In genomic region chr2:143140864-143141637, GRCh38 we compare ENCODE assay signal across 9 cellular contexts. TPM values are rescaled to one million over a fixed set of nuclear protein-coding genes. Genes with fewer than 3 reads are reported as not detected.
DNase-seq lines count a peak whose midpoint lies in the region; ATAC-seq, FAIRE-seq and TF ChIP-seq lines count a peak whose summit lies in the region.
"Had no signal": no experiment of that assay in that cellular context is flagged by ENCODE, and none has a peak within 500 bp of the region (broad histone marks: within the 10 kb centered on the region; RNA-seq: fewer than 3 reads in every experiment).

No MANE protein-coding gene starts in this region.

- H3K4me1 ChIP-seq in gastroesophageal sphincter, result no peaks in the 10 kb centered on the region

- H3K36me3 ChIP-seq in WERI-Rb-1 (no peaks in the 10 kb centered on the region), gastroesophageal sphincter (no peaks in the 10 kb centered on the region)

- H3K9me3 ChIP-seq in WERI-Rb-1 (ENCODE audit: severe bottlenecking) (no peaks in the 10 kb centered on the region), gastroesophageal sphincter (no peaks in the 10 kb centered on the region)

- peak; percentile 86 for ATAC-seq in GM21360 (IDR thresholded peaks at IDR 0.05; ENCODE audit: unreplicated experiment)
- peak; percentile 84 for ATAC-seq in HG03378 (IDR thresholded peaks at IDR 0.05; ENCODE audit: unreplicated experiment)
- ATAC-seq in gastroesophageal sphincter, result no peak
- ATAC-seq: Right ventricle myocardium inferior had no signal

- H3K4me3 Mint-ChIP-seq in activated T-helper 1 cell treated with anti-CD3 and anti-CD28 coated beads, Interleukin-12 subunit alpha, Interleukin-12 subunit beta, Interleukin-2, Interleukin-4 antibody, amounts not matched to agents 30 ng/mL and 10 ng/mL and 1 ng/mL, durations not matched to agents 14 hours and 24 hours and 36 hours, result no peak overlapping the region
- H3K4me3 Mint-ChIP-seq in Calu3 (ENCODE audit: low read depth, unreplicated experiment), result no peak overlapping the region

- H3K27me3 ChIP-seq in WERI-Rb-1 (ENCODE audit: insufficient read depth, low read depth, severe bottlenecking) (no peaks in the 10 kb centered on the region), gastroesophageal sphincter (no peaks in the 10 kb centered on the region)

- TF ChIP-seq CTCF in WERI-Rb-1 (IDR thresholded peaks at IDR 0.05; ENCODE audit: low read depth, low read length) (no peak), gastroesophageal sphincter (IDR thresholded peaks at IDR 0.05) (no peak), Calu3 (IDR thresholded peaks at IDR 0.05; ENCODE audit: unreplicated experiment) (no peak), lower leg skin (IDR thresholded peaks at IDR 0.05) (no peak)

- FAIRE-seq in GM12891 (lab: Jason Lieb, UNC), result peak; percentile 97

- no peak for TF ChIP-seq POLR2A in GM12891 (IDR thresholded peaks at IDR 0.05; ENCODE audit: low read depth, low read length)
- TF ChIP-seq POLR2A in gastroesophageal sphincter (IDR thresholded peaks at IDR 0.05), result no peak
- no peak for TF ChIP-seq POLR2A in lower leg skin (IDR thresholded peaks at IDR 0.05)

- no peaks in the 10 kb centered on the region for H3K9me3 Mint-ChIP-seq in activated T-helper 1 cell treated with anti-CD3 and anti-CD28 coated beads, Interleukin-12 subunit alpha, Interleukin-12 subunit beta, Interleukin-2, Interleukin-4 antibody, amounts not matched to agents 30 ng/mL and 10 ng/mL and 1 ng/mL, durations not matched to agents 14 hours and 24 hours and 36 hours
- no peaks in the 10 kb centered on the region for H3K9me3 Mint-ChIP-seq in Calu3 (ENCODE audit: low read depth, unreplicated experiment)

- no peak overlapping the region for H3K4me3 ChIP-seq in WERI-Rb-1 (ENCODE audit: low read depth, low read length)
- no peak overlapping the region for H3K4me3 ChIP-seq in gastroesophageal sphincter
- H3K4me3 ChIP-seq in lower leg skin (ENCODE audit: low read depth, poor library complexity, severe bottlenecking), result no peak overlapping the region

- no peak for TF ChIP-seq EP300 in gastroesophageal sphincter (IDR thresholded peaks at IDR 0.05)

- DNase-seq in GM12891 (ENCODE audit: insufficient read length, low spot score), result no peak
- DNase-seq in activated T-helper 1 cell treated with anti-CD3 and anti-CD28 coated beads, Interleukin-12 subunit alpha, Interleukin-12 subunit beta, Interleukin-2, Interleukin-4 antibody, amounts not matched to agents 30 ng/mL and 10 ng/mL and 1 ng/mL, durations not matched to agents 14 hours and 24 hours and 36 hours (ENCODE audit: low spot score), result no peak
- DNase-seq in WERI-Rb-1, result no peak
- DNase-seq in Calu3, result no peak
- DNase-seq in lower leg skin (ENCODE audit: low spot score in 2 of 2), result no peak

- intact Hi-C loops in activated T-helper 1 cell treated with anti-CD3 and anti-CD28 coated beads, Interleukin-12 subunit alpha, Interleukin-12 subunit beta, Interleukin-2, Interleukin-4 antibody, amounts not matched to agents 30 ng/mL and 10 ng/mL and 1 ng/mL, durations not matched to agents 14 hours and 24 hours and 36 hours (cut with micrococcal nuclease), result loop anchor here (1.0 to 2.0 kb wide), 3 partner anchors 7 to 20 kb away; partner anchors contain the start of gene ARHGAP15
- intact Hi-C loops in Calu3 (cut with micrococcal nuclease; ENCODE audit: unreplicated experiment), result no loop called here
- intact Hi-C loops in lower leg skin (cut with DNase I; ENCODE audit: low total_unique reads), result no loop called here

- CTCF ChIA-PET in Calu3 (lab: Charles Lee), result interaction anchor here (0.6 to 1.0 kb wide), 2 partner anchors 8 to 9 kb away, joined by 3 read pairs; no protein-coding TSS in a partner anchor

- 62 to 88% methylated on average over 1 of the region's 1 CpG for WGBS in gastroesophageal sphincter (ENCODE audit: low coverage in 1 of 2), 2 donors
- 47 to 51% methylated on average over 1 of the region's 1 CpG for WGBS in lower leg skin, 2 donors

- H3K27ac ChIP-seq in WERI-Rb-1, result no peak overlapping the region
- no peak overlapping the region for H3K27ac ChIP-seq in gastroesophageal sphincter

- peak overlapping the region; percentile 84 for H3K27ac Mint-ChIP-seq in activated T-helper 1 cell treated with anti-CD3 and anti-CD28 coated beads, Interleukin-12 subunit alpha, Interleukin-12 subunit beta, Interleukin-2, Interleukin-4 antibody, amounts not matched to agents 30 ng/mL and 10 ng/mL and 1 ng/mL, durations not matched to agents 14 hours and 24 hours and 36 hours
- no peak overlapping the region for H3K27ac Mint-ChIP-seq in Calu3 (ENCODE audit: unreplicated experiment)

- peaks cover 93% of the 10 kb centered on the region for H3K4me1 Mint-ChIP-seq in activated T-helper 1 cell treated with anti-CD3 and anti-CD28 coated beads, Interleukin-12 subunit alpha, Interleukin-12 subunit beta, Interleukin-2, Interleukin-4 antibody, amounts not matched to agents 30 ng/mL and 10 ng/mL and 1 ng/mL, durations not matched to agents 14 hours and 24 hours and 36 hours (ENCODE audit: low read depth)
- H3K4me1 Mint-ChIP-seq in Calu3 (ENCODE audit: low read depth, unreplicated experiment), result no peaks in the 10 kb centered on the region

- H3K36me3 Mint-ChIP-seq in activated T-helper 1 cell treated with anti-CD3 and anti-CD28 coated beads, Interleukin-12 subunit alpha, Interleukin-12 subunit beta, Interleukin-2, Interleukin-4 antibody, amounts not matched to agents 30 ng/mL and 10 ng/mL and 1 ng/mL, durations not matched to agents 14 hours and 24 hours and 36 hours (ENCODE audit: low read depth), result peaks cover 32% of the 10 kb centered on the region
- H3K36me3 Mint-ChIP-seq in Calu3 (ENCODE audit: insufficient read depth, unreplicated experiment), result no peaks in the 10 kb centered on the region

- no peaks in the 10 kb centered on the region for H3K27me3 Mint-ChIP-seq in activated T-helper 1 cell treated with anti-CD3 and anti-CD28 coated beads, Interleukin-12 subunit alpha, Interleukin-12 subunit beta, Interleukin-2, Interleukin-4 antibody, amounts not matched to agents 30 ng/mL and 10 ng/mL and 1 ng/mL, durations not matched to agents 14 hours and 24 hours and 36 hours (ENCODE audit: insufficient read depth)
- no peaks in the 10 kb centered on the region for H3K27me3 Mint-ChIP-seq in Calu3 (ENCODE audit: unreplicated experiment)

- BruUV-seq in Calu3 (replicated peaks; lab: Mats Ljungman, UMichigan), result no TSS peak

TF ChIP-seq in GM12891, 5 proteins besides CTCF, POLR2A, EP300 and RAD21:
- TF ChIP-seq PAX5 (IDR thresholded peaks at IDR 0.05; ENCODE audit: insufficient read depth, low read length, severe bottlenecking), result no peak
- TF ChIP-seq SPI1 (IDR thresholded peaks at IDR 0.05; ENCODE audit: low read depth, low read length), result peak; percentile 90

RNA-seq across cellular contexts. Expression of gene ARHGAP15, which starts 11.8 kb away (rescaled TPM):
- 56.8 TPM for polyA plus RNA-seq in GM12891 (2012; ENCODE audit: low read depth, missing spikeins)
- total RNA-seq in activated T-helper 1 cell treated with anti-CD3 and anti-CD28 coated beads, Interleukin-12 subunit alpha, Interleukin-12 subunit beta, Interleukin-2, Interleukin-4 antibody, amounts not matched to agents 30 ng/mL and 10 ng/mL and 1 ng/mL, durations not matched to agents 14 hours and 24 hours and 36 hours, result 64.3 and 65.3 TPM in 2 replicates
- total RNA-seq in gastroesophageal sphincter, result 1 to 10 TPM; 3.4 to 9.3 (median 6.4) TPM
- total RNA-seq in Calu3 (2022), result 1.2 TPM in 1 of 2 replicates, not detected in the other
- 1 to 10 TPM; 1.1 to 4.6 (median 2.4) TPM for total RNA-seq in lower leg skin
